1 cellular context compared by ENCODE assay signal in genomic region chr11:69963533-69964246, GRCh38.
A peak's percentile ranks its signal among the peaks of the same experiment; 100 is the strongest.
TF ChIP-seq lines count a peak whose summit lies in the region.

No MANE protein-coding gene starts in this region.

TF ChIP-seq in H1, 55 proteins besides CTCF, POLR2A, EP300 and RAD21:
- no peak for TF ChIP-seq TEAD4 (IDR thresholded peaks at IDR 0.05; ENCODE audit: low read depth, low read length)
- TF ChIP-seq ASH2L (IDR thresholded peaks at IDR 0.05; ENCODE audit: low read length) = peak; percentile 31
- TF ChIP-seq SRF (IDR thresholded peaks at IDR 0.05; ENCODE audit: low read depth, low read length) = peak; percentile 96
- no peak for TF ChIP-seq HDAC6 (IDR thresholded peaks at IDR 0.05; ENCODE audit: low read depth, low read length)
- TF ChIP-seq, protein P1, sequence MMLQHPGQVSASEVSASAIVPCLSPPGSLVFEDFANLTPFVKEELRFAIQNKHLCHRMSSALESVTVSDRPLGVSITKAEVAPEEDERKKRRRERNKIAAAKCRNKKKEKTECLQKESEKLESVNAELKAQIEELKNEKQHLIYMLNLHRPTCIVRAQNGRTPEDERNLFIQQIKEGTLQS (IDR thresholded peaks at IDR 0.05; ENCODE audit: insufficient read depth, low read depth, low read length) = no peak
TF ChIP-seq in H1: peak in this region for 2.
